ENCODE assay signal across 8 cellular contexts in genomic region chr1:165871311-165872067, GRCh38. TPM values are rescaled to one million over a fixed set of nuclear protein-coding genes. Genes with fewer than 3 reads are reported as not detected.
DNase-seq lines count a peak whose midpoint lies in the region; ATAC-seq, FAIRE-seq and TF ChIP-seq lines count a peak whose summit lies in the region.

No MANE protein-coding gene starts in this region.

- POLR2A ChIA-PET in AG04449 (lab: Yijun Ruan, JAX), result interaction anchor here (0.7 kb wide), 1 partner anchor 20 kb away, joined by 3 read pairs; no protein-coding TSS in a partner anchor

- peak; percentile 85 for ATAC-seq in HG02885 (IDR thresholded peaks at IDR 0.05; ENCODE audit: poor library complexity, unreplicated experiment)

- H3K4me3 ChIP-seq in AG04449 (ENCODE audit: low read depth, low read length) (no peak overlapping the region), foreskin fibroblast (ENCODE audit: low read depth in 1 of 2, low read length in 2 of 2) (no peak overlapping the region)

- no peak for DNase-seq in AG04449 (ENCODE audit: low read depth, low spot score)
- DNase-seq in GM18507 (ENCODE audit: extremely low spot score, insufficient read length, low read depth), result peak; percentile 38
- peak; percentile 92 for DNase-seq in NOMO-1 treated with DMSO at 0.1 percent for 48 hours (lab: John Stamatoyannopoulos, UW; ENCODE audit: unreplicated experiment)
- peak; percentile 14 for DNase-seq in activated CD8-positive, alpha-beta memory T cell treated with anti-CD3 and anti-CD28 coated beads, Interleukin-2, amount 50 U/mL, for 24 hours (ENCODE audit: extremely low read depth)
- DNase-seq in foreskin fibroblast, result peak in 1 of 2 donors; percentile 48
- DNase-seq in stimulated activated CD4-positive, alpha-beta T cell treated with anti-CD3 and anti-CD28 coated beads, Interleukin-15, amount 100 ng/mL, for 24 hours, result peak; percentile 61
- no peak for DNase-seq in ureter (ENCODE audit: low spot score)

- TF ChIP-seq CTCF in AG04449 (IDR thresholded peaks at IDR 0.05; ENCODE audit: insufficient read depth, low read length, missing control alignments) (peak; percentile 9), foreskin fibroblast (IDR thresholded peaks at IDR 0.05; ENCODE audit: low read depth, low read length) (peak; percentile 32)

- peak; percentile 98 for FAIRE-seq in GM18507 (lab: Jason Lieb, UNC)

- CTCF ChIA-PET in AG04449 (lab: Yijun Ruan, JAX), result interaction anchor here (0.9 to 1.6 kb wide), 11 partner anchors 10 to 47 kb away, joined by 3 to 8 read pairs (median 3); no protein-coding TSS in a partner anchor

RNA-seq across cellular contexts. Expression of gene UCK2, which starts 44.1 kb away (rescaled TPM):
- 44.7 TPM for total RNA-seq in ureter

Comparison
In these comparisons a context has a peak if more than half of its experiments do, and no peak if none do; other contexts are left out.
1. DNase-seq: peak in GM18507 (single experiment), NOMO-1 treated with DMSO at 0.1 percent for 48 hours (single experiment), activated CD8-positive, alpha-beta memory T cell treated with anti-CD3 and anti-CD28 coated beads, Interleukin-2, amount 50 U/mL, for 24 hours (single experiment) and stimulated activated CD4-positive, alpha-beta T cell treated with anti-CD3 and anti-CD28 coated beads, Interleukin-15, amount 100 ng/mL, for 24 hours (single experiment); none in AG04449 (single experiment) and ureter (single experiment).